Comparison of ENCODE assay signal across 11 cellular contexts in genomic region chr19:40688987-40689338, GRCh38. TPM values are rescaled to one million over a fixed set of nuclear protein-coding genes. Genes with fewer than 3 reads are reported as not detected.
DNase-seq lines count a peak whose midpoint lies in the region; ATAC-seq and TF ChIP-seq lines count a peak whose summit lies in the region.
"Had no signal": no experiment of that assay in that cellular context is flagged by ENCODE, and none has a peak within 500 bp of the region (broad histone marks: within the 10 kb centered on the region; RNA-seq: fewer than 3 reads in every experiment).

No MANE protein-coding gene starts in this region.

- H3K4me3 ChIP-seq in SK-N-MC (peak overlapping the region; percentile 79), gastroesophageal sphincter (peak overlapping the region; percentile 67 to 94), skeletal muscle tissue (ENCODE audit: low read length in 3 of 3) (peak overlapping the region; percentile 76 to 81 (median 77)), mucosa of descending colon (no peak overlapping the region)

- WGBS in gastroesophageal sphincter (ENCODE audit: low coverage in 1 of 2), 2 donors: 29 to 80% methylated on average over 1 of the region's 4 CpGs

- DNase-seq in SK-N-MC (ENCODE audit: low read depth, low spot score) (no peak), mucosa of descending colon (no peak)
- DNase-seq: foreskin melanocyte, NCI-H446 had no signal

- H3K36me3 ChIP-seq in ES-I3 (ENCODE audit: insufficient read depth, low read length): no peaks in the 10 kb centered on the region
- peaks cover 6% of the 10 kb centered on the region; the same call in 1 of the 2 replicates for H3K36me3 ChIP-seq in SK-N-MC (ENCODE audit: insufficient read depth, low read length)
- peaks cover 0 to 53% of the 10 kb centered on the region in 2 donors for H3K36me3 ChIP-seq in gastroesophageal sphincter
- H3K36me3 ChIP-seq in skeletal muscle tissue (ENCODE audit: control insufficient read depth in 3 of 3, insufficient read depth in 3 of 3, low read length in 3 of 3): peaks cover 13 to 20% (median 19%) of the 10 kb centered on the region in 3 donors
- no peaks in the 10 kb centered on the region for H3K36me3 ChIP-seq in mucosa of descending colon (ENCODE audit: low read depth)

- intact Hi-C loops in mucosa of descending colon (cut with DNase I, micrococcal nuclease): no loop called here

- no peak for TF ChIP-seq CTCF in gastroesophageal sphincter (IDR thresholded peaks at IDR 0.05)
- no peak for TF ChIP-seq CTCF in mucosa of descending colon (IDR thresholded peaks at IDR 0.05)

- no peaks in the 10 kb centered on the region for H3K27me3 ChIP-seq in gastroesophageal sphincter
- H3K27me3 ChIP-seq in skeletal muscle tissue (ENCODE audit: control insufficient read depth in 3 of 3, insufficient read depth in 3 of 3, low read length in 3 of 3): no peaks in the 10 kb centered on the region
- H3K27me3 ChIP-seq: neutrophil had no signal

- no peaks in the 10 kb centered on the region for H3K9me3 ChIP-seq in ES-I3 (ENCODE audit: control insufficient read depth, insufficient read depth, low read length)
- no peaks in the 10 kb centered on the region for H3K9me3 ChIP-seq in SK-N-MC (ENCODE audit: low read depth, low read length)
- H3K9me3 ChIP-seq in gastroesophageal sphincter: no peaks in the 10 kb centered on the region
- no peaks in the 10 kb centered on the region for H3K9me3 ChIP-seq in skeletal muscle tissue (ENCODE audit: control insufficient read depth in 3 of 3, low read length in 3 of 3)
- H3K9me3 ChIP-seq in mucosa of descending colon: no peaks in the 10 kb centered on the region
- H3K9me3 ChIP-seq: neutrophil had no signal

- TF ChIP-seq POLR2A in gastroesophageal sphincter (IDR thresholded peaks at IDR 0.05): no peak

- H3K27ac ChIP-seq in SK-N-MC: no peak overlapping the region
- H3K27ac ChIP-seq in gastroesophageal sphincter: peak overlapping the region in 3 of 4 donors; percentile 88 to 95 (median 94)
- H3K27ac ChIP-seq in skeletal muscle tissue (ENCODE audit: low read depth, low read length): no peak overlapping the region
- H3K27ac ChIP-seq: neutrophil had no signal

- no peak for TF ChIP-seq EP300 in gastroesophageal sphincter (IDR thresholded peaks at IDR 0.05)

- H3K4me1 ChIP-seq in ES-I3 (ENCODE audit: insufficient read depth, low read length) (peaks cover 5% of the 10 kb centered on the region; the same call in 1 of the 2 replicates), gastroesophageal sphincter (peaks cover 0 to 51% (median 17%) of the 10 kb centered on the region in 3 donors), skeletal muscle tissue (ENCODE audit: control insufficient read depth in 3 of 3, insufficient read depth in 3 of 3, low read length in 3 of 3) (peaks cover 25 to 40% (median 34%) of the 10 kb centered on the region in 3 donors), mucosa of descending colon (ENCODE audit: low read depth) (peaks cover 13% of the 10 kb centered on the region)

- ATAC-seq in gastroesophageal sphincter (no peak), HG03469 (IDR thresholded peaks at IDR 0.05; ENCODE audit: unreplicated experiment) (no peak), GM18907 (IDR thresholded peaks at IDR 0.05; ENCODE audit: unreplicated experiment) (no peak), mucosa of descending colon (no peak), HG03571 (IDR thresholded peaks at IDR 0.05; ENCODE audit: unreplicated experiment) (no peak)

- H3K9ac ChIP-seq in ES-I3 (ENCODE audit: low read depth, low read length) (peak overlapping the region; percentile 73), SK-N-MC (ENCODE audit: insufficient read length) (no peak overlapping the region), skeletal muscle tissue (ENCODE audit: low read depth in 1 of 3, low read length in 3 of 3) (peak overlapping the region in 1 of 3 donors; percentile 82)

RNA-seq across cellular contexts. Expression of gene NUMBL, which starts 1.5 kb away (rescaled TPM):
- 10 to 100 TPM; 35.8 to 60.6 (median 49.1) TPM for total RNA-seq in gastroesophageal sphincter
- 9.4 TPM for total RNA-seq in skeletal muscle tissue
- total RNA-seq in mucosa of descending colon: 10 to 100 TPM; 10.2 to 39.7 (median 16.9) TPM

RNA-seq across cellular contexts. Expression of gene COQ8B, which starts 27.7 kb away (rescaled TPM):
- 10 to 100 TPM; 27.3 to 50.5 (median 44.7) TPM for total RNA-seq in gastroesophageal sphincter
- total RNA-seq in skeletal muscle tissue: 19.3 TPM
- total RNA-seq in mucosa of descending colon: 10 to 100 TPM; 29.9 to 49.2 (median 39.3) TPM

RNA-seq across cellular contexts. Expression of gene ITPKC, which starts 27.9 kb away (rescaled TPM):
- total RNA-seq in gastroesophageal sphincter (10 to 100 TPM; 25.2 to 71.8 (median 30.6) TPM), skeletal muscle tissue (6.8 TPM), mucosa of descending colon (10 to 100 TPM; 22.1 to 26.1 (median 23.2) TPM)

Comparison
In these comparisons a context has a peak if more than half of its experiments do, and no peak if none do; other contexts are left out.
1. H3K27ac ChIP-seq: peak in gastroesophageal sphincter (3 of 4); none in SK-N-MC (single experiment) and skeletal muscle tissue (single experiment).